Comparison of ENCODE assay signal across 8 cellular contexts in genomic region chr21:37009740-37010341, GRCh38.
A peak's percentile ranks its signal among the peaks of the same experiment; 100 is the strongest.
DNase-seq lines count a peak whose midpoint lies in the region; TF ChIP-seq lines count a peak whose summit lies in the region.

No MANE protein-coding gene starts in this region.

- TF ChIP-seq CTCF in HEK293 (tag by site-specific recombination; IDR thresholded peaks at IDR 0.05) (peak; percentile 97), parathyroid adenoma (IDR thresholded peaks at IDR 0.05) (peak; percentile 55), tibial artery (IDR thresholded peaks at IDR 0.05) (peak; percentile 76 to 77)

- H2AFZ ChIP-seq in parathyroid adenoma: peak overlapping the region; percentile 73

- peak overlapping the region; percentile 28 for H3K4me3 ChIP-seq in HEK293 (ENCODE audit: low read depth, low read length)
- peak overlapping the region; percentile 71 for H3K4me3 ChIP-seq in SK-N-MC
- peak overlapping the region; percentile 8 for H3K4me3 ChIP-seq in parathyroid adenoma (ENCODE audit: low read depth, low read length)
- peak overlapping the region in 1 of 2 donors; percentile 23 for H3K4me3 ChIP-seq in tibial artery

- CTCF ChIA-PET in HEK293 (lab: Yijun Ruan, JAX): interaction anchor here (0.5 to 3.0 kb wide), 29 partner anchors 9 to 633 kb away, joined by 3 to 30 read pairs (median 4); partner anchors contain the start of genes HLCS and PIGP
- CTCF ChIA-PET in activated naive CD4-positive, alpha-beta T cell treated with anti-CD3 and anti-CD28 coated beads, Interleukin-2, amount 10 ng/mL, durations not matched to agents 7 days and 5 days (lab: Charles Lee): interaction anchor here (0.6 to 2.6 kb wide), 25 partner anchors 8 to 504 kb away, joined by 3 to 18 read pairs (median 4); partner anchors contain the start of gene HLCS

- H3K9ac ChIP-seq in SK-N-MC (ENCODE audit: insufficient read length) (no peak overlapping the region), parathyroid adenoma (no peak overlapping the region)

- POLR2A ChIA-PET in HEK293 (lab: Yijun Ruan, JAX): interaction anchor here (0.5 to 1.2 kb wide), 8 partner anchors 11 to 357 kb away, joined by 3 to 9 read pairs (median 4); partner anchors contain the start of gene DYRK1A

- peaks cover 80% of the 10 kb centered on the region for H3K27me3 Mint-ChIP-seq in activated naive CD4-positive, alpha-beta T cell treated with anti-CD3 and anti-CD28 coated beads, Interleukin-2, amount 10 ng/mL, durations not matched to agents 7 days and 5 days

- no peaks in the 10 kb centered on the region for H3K36me3 Mint-ChIP-seq in activated naive CD4-positive, alpha-beta T cell treated with anti-CD3 and anti-CD28 coated beads, Interleukin-2, amount 10 ng/mL, durations not matched to agents 7 days and 5 days

- H3K27ac ChIP-seq in HEK293 (ENCODE audit: extremely low read depth, low read depth, low read length): no peak overlapping the region
- H3K27ac ChIP-seq in SK-N-MC: no peak overlapping the region
- H3K27ac ChIP-seq in parathyroid adenoma: no peak overlapping the region
- H3K27ac ChIP-seq in tibial artery: no peak overlapping the region

- H3K36me3 ChIP-seq in HEK293 (ENCODE audit: control insufficient read depth in 2 of 2, insufficient read depth in 1 of 2, low read length in 2 of 2): no peaks in the 10 kb centered on the region
- no peaks in the 10 kb centered on the region for H3K36me3 ChIP-seq in SK-N-MC (ENCODE audit: insufficient read depth, low read length)
- no peaks in the 10 kb centered on the region for H3K36me3 ChIP-seq in parathyroid adenoma (ENCODE audit: control insufficient read depth, insufficient read depth, low read length)
- H3K36me3 ChIP-seq in tibial artery: no peaks in the 10 kb centered on the region

- H3K9me3 Mint-ChIP-seq in activated naive CD4-positive, alpha-beta T cell treated with anti-CD3 and anti-CD28 coated beads, Interleukin-2, amount 10 ng/mL, durations not matched to agents 7 days and 5 days: no peaks in the 10 kb centered on the region

- H3K27me3 ChIP-seq in parathyroid adenoma (ENCODE audit: control insufficient read depth, insufficient read depth, low read length) (no peaks in the 10 kb centered on the region), tibial artery (peaks cover 0 to 70% of the 10 kb centered on the region in 2 donors)

- peaks cover 20% of the 10 kb centered on the region for H3K4me1 Mint-ChIP-seq in activated naive CD4-positive, alpha-beta T cell treated with anti-CD3 and anti-CD28 coated beads, Interleukin-2, amount 10 ng/mL, durations not matched to agents 7 days and 5 days

- no peaks in the 10 kb centered on the region for H3K79me2 ChIP-seq in parathyroid adenoma

- no peaks in the 10 kb centered on the region; the same call in 1 of the 2 replicates for H3K4me1 ChIP-seq in HEK293 (ENCODE audit: control insufficient read depth, insufficient read depth, low read length)
- no peaks in the 10 kb centered on the region for H3K4me1 ChIP-seq in parathyroid adenoma
- H3K4me1 ChIP-seq in tibial artery: peaks cover 0 to 26% (median 18%) of the 10 kb centered on the region in 4 donors

- intact Hi-C loops in tibial artery (cut with DNase I; ENCODE audit: low total_unique reads): no loop called here

- peak overlapping the region; percentile 41 for H3K4me3 Mint-ChIP-seq in activated naive CD4-positive, alpha-beta T cell treated with anti-CD3 and anti-CD28 coated beads, Interleukin-2, amount 10 ng/mL, durations not matched to agents 7 days and 5 days

- H3K9me3 ChIP-seq in HEK293 (ENCODE audit: control insufficient read depth, insufficient read depth, low read depth, low read length) (no peaks in the 10 kb centered on the region), SK-N-MC (ENCODE audit: low read depth, low read length) (no peaks in the 10 kb centered on the region), parathyroid adenoma (ENCODE audit: control insufficient read depth, low read length) (no peaks in the 10 kb centered on the region), tibial artery (no peaks in the 10 kb centered on the region)

- peak overlapping the region; percentile 58 for H3K4me2 ChIP-seq in parathyroid adenoma (ENCODE audit: low read length)

- DNase-seq in GDM1 (lab: John Stamatoyannopoulos, UW) (peak; percentile 85), NAMALWA (ENCODE audit: low spot score) (peak; percentile 87), SK-N-MC (ENCODE audit: low read depth, low spot score) (peak; percentile 12), glomerular visceral epithelial cell (ENCODE audit: extremely low spot score) (peak; percentile 90), tibial artery (peak; percentile 69 to 85)
- DNase-seq in activated naive CD4-positive, alpha-beta T cell treated with anti-CD3 and anti-CD28 coated beads, Interleukin-2, amount 10 ng/mL, durations not matched to agents 7 days and 5 days: peak; percentile 86

- no peak overlapping the region for H3K27ac Mint-ChIP-seq in activated naive CD4-positive, alpha-beta T cell treated with anti-CD3 and anti-CD28 coated beads, Interleukin-2, amount 10 ng/mL, durations not matched to agents 7 days and 5 days

TF ChIP-seq in HEK293, 187 proteins besides CTCF, POLR2A, EP300 and RAD21 (continues in another document):
- TF ChIP-seq ZBTB49 (tag by site-specific recombination; IDR thresholded peaks at IDR 0.05; ENCODE audit: low read depth): no peak
- TF ChIP-seq ZNF2 (tag by site-specific recombination; IDR thresholded peaks at IDR 0.05): peak; percentile 94
- TF ChIP-seq ATF2 (tag by site-specific recombination; IDR thresholded peaks at IDR 0.05; ENCODE audit: low read depth): no peak
- 0 out of 2 replicates have a peak, but pooled peaks have one; percentile 9 for TF ChIP-seq ZSCAN23 (tag by site-specific recombination; IDR thresholded peaks at IDR 0.05)
- TF ChIP-seq ZNF10 (tag by site-specific recombination; IDR thresholded peaks at IDR 0.05): 0 out of 2 replicates have a peak, but pooled peaks have one; percentile 19
- no peak for TF ChIP-seq ZBTB7A (tag by site-specific recombination; IDR thresholded peaks at IDR 0.05; ENCODE audit: low read depth)
- TF ChIP-seq ZNF24 (tag by site-specific recombination; IDR thresholded peaks at IDR 0.05): peak; percentile 58; the same call in 1 of the 2 replicates
- peak; percentile 98 for TF ChIP-seq ZBTB17 (tag by site-specific recombination; IDR thresholded peaks at IDR 0.05)
- peak; percentile 67 for TF ChIP-seq ZNF692 (tag by site-specific recombination; IDR thresholded peaks at IDR 0.05)

Comparison
In these comparisons a context has a peak if more than half of its experiments do, and no peak if none do; other contexts are left out.
1. DNase-seq: peak in every context shown above with its lines; median percentile 90 in glomerular visceral epithelial cell; 87 in NAMALWA; 86 in activated naive CD4-positive, alpha-beta T cell treated with anti-CD3 and anti-CD28 coated beads, Interleukin-2, amount 10 ng/mL, durations not matched to agents 7 days and 5 days; 85 in GDM1; 77 in tibial artery; 12 in SK-N-MC.